Comparison of ENCODE assay signal across 9 cellular contexts in the genomic region with DNA sequence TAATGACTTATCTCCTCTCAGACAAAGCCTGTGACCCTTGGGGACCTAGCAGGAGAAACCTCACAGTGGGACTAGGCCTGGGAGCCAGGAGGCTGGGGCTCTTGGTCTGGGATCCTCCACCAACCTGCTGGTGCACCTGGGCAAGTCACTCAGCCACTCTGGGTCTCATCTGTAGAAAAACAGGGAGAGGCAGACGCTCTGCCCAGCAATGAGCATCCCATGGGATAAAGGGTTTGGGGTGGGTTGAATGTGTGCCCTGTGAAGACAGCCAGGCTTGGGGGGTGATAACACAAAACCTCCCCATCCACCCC.
A peak's percentile ranks its signal among the peaks of the same experiment; 100 is the strongest.
DNase-seq lines count a peak whose midpoint lies in the region; ATAC-seq and TF ChIP-seq lines count a peak whose summit lies in the region.
"Had no signal": no experiment of that assay in that cellular context is flagged by ENCODE, and none has a peak within 500 bp of the region (broad histone marks: within the 10 kb centered on the region; RNA-seq: fewer than 3 reads in every experiment).

No MANE protein-coding gene starts in this region.

- H3K36me3 ChIP-seq in heart right ventricle = peaks cover 0 to 5% (median 0%) of the 10 kb centered on the region in 9 donors
- no peaks in the 10 kb centered on the region for H3K36me3 ChIP-seq in urinary bladder (ENCODE audit: insufficient read depth)

- H3K4me3 Mint-ChIP-seq in naive B cell (peak overlapping the region in 6 of 8 donors; percentile 49 to 83 (median 60)), endothelial cell (ENCODE audit: unreplicated experiment) (no peak overlapping the region)

- no peaks in the 10 kb centered on the region for H3K9me3 Mint-ChIP-seq in naive B cell
- H3K9me3 Mint-ChIP-seq in endothelial cell (ENCODE audit: unreplicated experiment) = no peaks in the 10 kb centered on the region

- TF ChIP-seq CTCF in heart right ventricle (IDR thresholded peaks at IDR 0.05) (no peak), endothelial cell (IDR thresholded peaks at IDR 0.05; ENCODE audit: unreplicated experiment) (no peak)

- DNase-seq in heart right ventricle = no peak
- no peak for DNase-seq in Right ventricle myocardium superior
- no peak for DNase-seq in caudate nucleus (lab: John Stamatoyannopoulos, UW)
- DNase-seq in naive B cell = no peak
- no peak for DNase-seq in CD1c-positive myeloid dendritic cell (ENCODE audit: extremely low spot score)
- DNase-seq in endothelial cell (ENCODE audit: low spot score) = no peak
- DNase-seq: NCI-H1417 treated with DMSO at 0.1 percent for 48 hours had no signal

- ATAC-seq in heart right ventricle (no peak), Right ventricle myocardium superior (ENCODE audit: poor library complexity) (no peak), naive B cell (ENCODE audit: low read depth in 2 of 2) (no peak), HG03025 (IDR thresholded peaks at IDR 0.05; ENCODE audit: low FRiP score, unreplicated experiment) (no peak)

- no peaks in the 10 kb centered on the region for H3K27me3 Mint-ChIP-seq in naive B cell
- H3K27me3 Mint-ChIP-seq in endothelial cell (ENCODE audit: unreplicated experiment) = no peaks in the 10 kb centered on the region

- H3K27me3 ChIP-seq in heart right ventricle = no peaks in the 10 kb centered on the region

- WGBS in heart right ventricle, 2 donors = 61 to 71% methylated on average over 1 of the region's 1 CpG
- 87% methylated on average over 1 of the region's 1 CpG for WGBS in urinary bladder

- peak overlapping the region in 1 of 6 donors; percentile 82 for H3K27ac Mint-ChIP-seq in naive B cell
- H3K27ac Mint-ChIP-seq in endothelial cell (ENCODE audit: unreplicated experiment) = no peak overlapping the region

- peak overlapping the region; percentile 88 to 98 (median 93) for H3K27ac ChIP-seq in heart right ventricle
- peak overlapping the region; percentile 36 for H3K27ac ChIP-seq in caudate nucleus (ENCODE audit: low read depth, low read length)
- H3K27ac ChIP-seq in urinary bladder (ENCODE audit: low read depth) = peak overlapping the region; percentile 90

- no peaks in the 10 kb centered on the region for H3K9me3 ChIP-seq in heart right ventricle

- intact Hi-C loops in heart right ventricle (cut with DNase I) (loop anchor here in 5 of 10 donors (5.0 to 10.0 kb wide), 3 partner anchors 42 to 176 kb away; no protein-coding TSS in a partner anchor), Right ventricle myocardium superior (cut with DNase I) (no loop called here)

- H3K4me3 ChIP-seq in heart right ventricle (no peak overlapping the region), urinary bladder (ENCODE audit: low read depth, low read length) (no peak overlapping the region)

- no peaks in the 10 kb centered on the region for H3K36me3 Mint-ChIP-seq in naive B cell
- H3K36me3 Mint-ChIP-seq in endothelial cell (ENCODE audit: low read depth, unreplicated experiment) = peaks cover 3% of the 10 kb centered on the region

- H3K4me1 Mint-ChIP-seq in naive B cell (peaks cover 32 to 51% (median 50%) of the 10 kb centered on the region in 3 donors), endothelial cell (ENCODE audit: unreplicated experiment) (peaks cover 24% of the 10 kb centered on the region)

- H3K4me1 ChIP-seq in heart right ventricle = peaks cover 91 to 100% (median 100%) of the 10 kb centered on the region in 9 donors
- H3K4me1 ChIP-seq in urinary bladder (ENCODE audit: insufficient read depth) = peaks cover 9% of the 10 kb centered on the region

Comparison
In these comparisons a context has a peak if more than half of its experiments do, and no peak if none do; other contexts are left out.
1. H3K27ac ChIP-seq: peak in every context shown above with its lines; median percentile 93 in heart right ventricle; 90 in urinary bladder; 36 in caudate nucleus.